ENCODE assay signal across 16 cellular contexts in genomic region chr6:149130093-149130872, GRCh38.
A peak's percentile ranks its signal among the peaks of the same experiment; 100 is the strongest.
DNase-seq lines count a peak whose midpoint lies in the region; ATAC-seq and TF ChIP-seq lines count a peak whose summit lies in the region.
"Had no signal": no experiment of that assay in that cellular context is flagged by ENCODE, and none has a peak within 500 bp of the region (broad histone marks: within the 10 kb centered on the region; RNA-seq: fewer than 3 reads in every experiment).

No MANE protein-coding gene starts in this region.

- H3K23ac ChIP-seq in mesenchymal stem cell (ENCODE audit: low read length in 2 of 2), result no peak overlapping the region

- H3K4me1 ChIP-seq in left ventricle myocardium inferior (peaks cover 8% of the 10 kb centered on the region), mesenchymal stem cell (ENCODE audit: control insufficient read depth, insufficient read depth, low read depth, low read length) (peaks cover 5% of the 10 kb centered on the region), upper lobe of right lung (peaks cover 21% of the 10 kb centered on the region)
- H3K4me1 ChIP-seq: gastroesophageal sphincter had no signal

- H2BK15ac ChIP-seq in mesenchymal stem cell (ENCODE audit: low read depth, poor library complexity, severe bottlenecking), result no peak overlapping the region

- no peak overlapping the region for H2AFZ ChIP-seq in mesenchymal stem cell (ENCODE audit: low read depth, low read length)

- H3K9me3 ChIP-seq in left ventricle myocardium inferior (replicated peaks) (no peaks in the 10 kb centered on the region), mesenchymal stem cell (ENCODE audit: control insufficient read depth, low read length) (no peaks in the 10 kb centered on the region), upper lobe of right lung (no peaks in the 10 kb centered on the region)
- H3K9me3 ChIP-seq: BE2C, gastroesophageal sphincter had no signal

- intact Hi-C loops in left ventricle myocardium inferior (cut with micrococcal nuclease) (no loop called here), left ventricle myocardium superior (cut with micrococcal nuclease) (no loop called here), upper lobe of right lung (cut with DNase I) (no loop called here)

- H3K36me3 ChIP-seq in left ventricle myocardium inferior (no peaks in the 10 kb centered on the region), mesenchymal stem cell (ENCODE audit: control insufficient read depth in 1 of 2, insufficient read depth in 2 of 2, low read depth in 1 of 2, low read length in 2 of 2) (no peaks in the 10 kb centered on the region), upper lobe of right lung (no peaks in the 10 kb centered on the region)
- H3K36me3 ChIP-seq: BE2C, gastroesophageal sphincter had no signal

- H3K4me2 ChIP-seq in mesenchymal stem cell (ENCODE audit: low read length, poor library complexity, severe bottlenecking), result no peak overlapping the region

- H3K27me3 ChIP-seq in left ventricle myocardium inferior (ENCODE audit: low read depth) (peaks cover 11% of the 10 kb centered on the region), mesenchymal stem cell (ENCODE audit: control insufficient read depth in 1 of 2, insufficient read depth in 1 of 2, low read length in 2 of 2) (no peaks in the 10 kb centered on the region), upper lobe of right lung (no peaks in the 10 kb centered on the region)
- H3K27me3 ChIP-seq: BE2C, gastroesophageal sphincter had no signal

- peak overlapping the region in 1 of 2 experiments; percentile 42 for H2BK12ac ChIP-seq in mesenchymal stem cell (ENCODE audit: low read length in 2 of 2)

- in situ Hi-C loops in astrocyte of the spinal cord (cut with HindIII; ENCODE audit: low sequenced_read_pairs), result no loop called here

- peak overlapping the region; percentile 87 for H2AK5ac ChIP-seq in mesenchymal stem cell (ENCODE audit: low read length, severe bottlenecking)

- H2BK120ac ChIP-seq in mesenchymal stem cell (ENCODE audit: low read depth, low read length), result no peak overlapping the region

- DNase-seq in left ventricle myocardium inferior, result no peak
- DNase-seq in left ventricle myocardium superior, result no peak
- peak; percentile 22 for DNase-seq in astrocyte of the spinal cord (ENCODE audit: low read depth, low spot score)
- DNase-seq in mesenchymal stem cell, result peak; percentile 17
- DNase-seq in upper lobe of right lung, result no peak
- no peak for DNase-seq in UCSD-AML1 (lab: John Stamatoyannopoulos, UW; ENCODE audit: unreplicated experiment)
- DNase-seq in SW 1271 (lab: John Stamatoyannopoulos, UW), result no peak
- DNase-seq: activated CD4-positive, alpha-beta T cell treated with anti-CD3 and anti-CD28 coated beads for 4 hours; BE2C; cortex of kidney; NCI-H1436; NCI-H748 treated with DMSO at 0.1 percent for 48 hours; occipital lobe; stimulated activated CD4-positive, alpha-beta T cell treated with anti-CD3 and anti-CD28 coated beads, Interleukin-2, amount 100 ng/mL, for 24 hours had no signal

- H3K79me1 ChIP-seq in mesenchymal stem cell (replicated peaks; ENCODE audit: low read length, poor library complexity, severe bottlenecking), result no peaks in the 10 kb centered on the region

- H3K27ac ChIP-seq in left ventricle myocardium inferior (replicated peaks) (peak overlapping the region; percentile 53), mesenchymal stem cell (ENCODE audit: low read length, poor library complexity, severe bottlenecking) (peak overlapping the region; percentile 70), upper lobe of right lung (peak overlapping the region; percentile 32)
- H3K27ac ChIP-seq: gastroesophageal sphincter had no signal

- peak overlapping the region in 1 of 2 experiments; percentile 16 for H3K18ac ChIP-seq in mesenchymal stem cell (ENCODE audit: low read depth in 1 of 2, low read length in 2 of 2)

- no peak for ATAC-seq in left ventricle myocardium superior
- peak; percentile 67 for ATAC-seq in upper lobe of right lung
- ATAC-seq in GM21717 (IDR thresholded peaks at IDR 0.05; ENCODE audit: unreplicated experiment), result no peak
- ATAC-seq: gastroesophageal sphincter had no signal

- H3K14ac ChIP-seq in mesenchymal stem cell (ENCODE audit: low read length in 2 of 2), result no peak overlapping the region

- 24% methylated on average over 7 of the region's 8 CpGs for WGBS in mesenchymal stem cell

- TF ChIP-seq CTCF in left ventricle myocardium inferior (IDR thresholded peaks at IDR 0.05; ENCODE audit: borderline replicate concordance) (no peak), astrocyte of the spinal cord (IDR thresholded peaks at IDR 0.05; ENCODE audit: low read depth, low read length) (no peak), upper lobe of right lung (IDR thresholded peaks at IDR 0.05) (no peak)

- peak overlapping the region; percentile 40 for H3K9ac ChIP-seq in mesenchymal stem cell (ENCODE audit: low read length)

- H3K4ac ChIP-seq in mesenchymal stem cell (ENCODE audit: low read depth in 1 of 2, low read length in 2 of 2), result peak overlapping the region in 1 of 2 experiments; percentile 24

- H3K4me3 ChIP-seq in left ventricle myocardium inferior (no peak overlapping the region), astrocyte of the spinal cord (ENCODE audit: low read depth, low read length) (no peak overlapping the region), mesenchymal stem cell (ENCODE audit: insufficient read depth in 1 of 2, low read depth in 1 of 2, low read length in 2 of 2) (no peak overlapping the region), upper lobe of right lung (no peak overlapping the region)
- H3K4me3 ChIP-seq: gastroesophageal sphincter had no signal

- H2BK5ac ChIP-seq in mesenchymal stem cell (ENCODE audit: low read depth, low read length, poor library complexity, severe bottlenecking), result no peak overlapping the region

- H4K91ac ChIP-seq in mesenchymal stem cell (ENCODE audit: low read length), result no peak overlapping the region

- H4K8ac ChIP-seq in mesenchymal stem cell (ENCODE audit: low read length), result peak overlapping the region; percentile 7

Comparison
In these comparisons a context has a peak if more than half of its experiments do, and no peak if none do; other contexts are left out.
1. DNase-seq: peak in astrocyte of the spinal cord (single experiment) and mesenchymal stem cell (single experiment); none in left ventricle myocardium inferior (single experiment), left ventricle myocardium superior (single experiment), upper lobe of right lung (single experiment), UCSD-AML1 (single experiment) and SW 1271 (0 of 2).
2. Peak in every context shown above with its lines, with median percentiles within 50 percentile points of each other: H3K27ac ChIP-seq.